ENCODE assay signal across 1 cellular context in the genomic region with DNA sequence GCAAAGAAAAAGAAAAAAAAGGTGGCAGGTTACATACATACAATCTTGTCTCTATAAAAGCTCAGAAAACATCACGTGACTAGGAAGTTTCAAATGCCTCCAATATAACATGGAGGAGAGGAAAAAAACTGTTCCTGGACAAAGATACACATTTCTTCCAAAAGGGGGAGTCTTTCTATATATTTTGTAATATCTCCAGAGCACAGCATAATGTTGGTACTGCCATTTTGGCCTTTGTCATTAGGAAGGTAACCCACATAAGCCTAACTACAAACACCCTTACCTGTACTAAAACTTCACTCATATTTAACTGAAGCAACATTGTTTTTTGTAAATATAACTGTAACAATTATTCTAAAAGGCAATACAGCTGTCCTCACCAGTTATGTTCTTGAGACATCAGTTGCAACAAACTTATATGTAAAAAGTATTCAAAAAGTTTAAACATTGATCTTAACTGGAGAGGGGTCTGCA.
TF ChIP-seq lines count a peak whose summit lies in the region.

No MANE protein-coding gene starts in this region.

TF ChIP-seq in HEK293, 187 proteins besides CTCF, POLR2A, EP300 and RAD21 (continued from another document):
- TF ChIP-seq ZNF138 (tag by site-specific recombination; IDR thresholded peaks at IDR 0.05; ENCODE audit: borderline replicate concordance) (no peak), MZF1 (tag by site-specific recombination; IDR thresholded peaks at IDR 0.05; ENCODE audit: borderline replicate concordance) (peak; percentile 25; the same call in 1 of the 2 replicates), ZNF10 (tag by site-specific recombination; IDR thresholded peaks at IDR 0.05) (no peak), YY1 (tag by site-specific recombination; IDR thresholded peaks at IDR 0.05) (peak; percentile 49; the same call in 1 of the 2 replicates), ZNF302 (tag by site-specific recombination; IDR thresholded peaks at IDR 0.05; ENCODE audit: low read depth) (no peak), ZNF335 (tag by site-specific recombination; conservative IDR thresholded peaks at IDR 0.05) (0 out of 2 replicates have a peak, but pooled peaks have one; percentile 12), ZBTB20 (tag by site-specific recombination; IDR thresholded peaks at IDR 0.05) (peak; percentile 23; the same call in 1 of the 2 replicates), ZNF654 (tag by site-specific recombination; IDR thresholded peaks at IDR 0.05; ENCODE audit: low read depth) (0 out of 2 replicates have a peak, but pooled peaks have one; percentile 21), ZSCAN30 (tag by site-specific recombination; IDR thresholded peaks at IDR 0.05) (peak; percentile 74), ZNF530 (tag by site-specific recombination; IDR thresholded peaks at IDR 0.05; ENCODE audit: low read depth) (no peak), ZNF76 (tag by site-specific recombination; IDR thresholded peaks at IDR 0.05; ENCODE audit: borderline replicate concordance, low read depth) (0 out of 2 replicates have a peak, but pooled peaks have one; percentile 11), SP3 (tag by site-specific recombination; IDR thresholded peaks at IDR 0.05) (peak; percentile 13; the same call in 1 of the 2 replicates), GLI2 (tag by site-specific recombination; IDR thresholded peaks at IDR 0.05; ENCODE audit: borderline replicate concordance, low read depth) (no peak), ZNF169 (tag by site-specific recombination; IDR thresholded peaks at IDR 0.05) (no peak), ZXDB (tag by site-specific recombination; IDR thresholded peaks at IDR 0.05) (0 out of 2 replicates have a peak, but pooled peaks have one; percentile 31), ZEB2 (tag by site-specific recombination; IDR thresholded peaks at IDR 0.05) (peak; percentile 76), ZNF366 (tag by site-specific recombination; conservative IDR thresholded peaks at IDR 0.05) (peak; percentile 78)
- TF ChIP-seq, protein P1, sequence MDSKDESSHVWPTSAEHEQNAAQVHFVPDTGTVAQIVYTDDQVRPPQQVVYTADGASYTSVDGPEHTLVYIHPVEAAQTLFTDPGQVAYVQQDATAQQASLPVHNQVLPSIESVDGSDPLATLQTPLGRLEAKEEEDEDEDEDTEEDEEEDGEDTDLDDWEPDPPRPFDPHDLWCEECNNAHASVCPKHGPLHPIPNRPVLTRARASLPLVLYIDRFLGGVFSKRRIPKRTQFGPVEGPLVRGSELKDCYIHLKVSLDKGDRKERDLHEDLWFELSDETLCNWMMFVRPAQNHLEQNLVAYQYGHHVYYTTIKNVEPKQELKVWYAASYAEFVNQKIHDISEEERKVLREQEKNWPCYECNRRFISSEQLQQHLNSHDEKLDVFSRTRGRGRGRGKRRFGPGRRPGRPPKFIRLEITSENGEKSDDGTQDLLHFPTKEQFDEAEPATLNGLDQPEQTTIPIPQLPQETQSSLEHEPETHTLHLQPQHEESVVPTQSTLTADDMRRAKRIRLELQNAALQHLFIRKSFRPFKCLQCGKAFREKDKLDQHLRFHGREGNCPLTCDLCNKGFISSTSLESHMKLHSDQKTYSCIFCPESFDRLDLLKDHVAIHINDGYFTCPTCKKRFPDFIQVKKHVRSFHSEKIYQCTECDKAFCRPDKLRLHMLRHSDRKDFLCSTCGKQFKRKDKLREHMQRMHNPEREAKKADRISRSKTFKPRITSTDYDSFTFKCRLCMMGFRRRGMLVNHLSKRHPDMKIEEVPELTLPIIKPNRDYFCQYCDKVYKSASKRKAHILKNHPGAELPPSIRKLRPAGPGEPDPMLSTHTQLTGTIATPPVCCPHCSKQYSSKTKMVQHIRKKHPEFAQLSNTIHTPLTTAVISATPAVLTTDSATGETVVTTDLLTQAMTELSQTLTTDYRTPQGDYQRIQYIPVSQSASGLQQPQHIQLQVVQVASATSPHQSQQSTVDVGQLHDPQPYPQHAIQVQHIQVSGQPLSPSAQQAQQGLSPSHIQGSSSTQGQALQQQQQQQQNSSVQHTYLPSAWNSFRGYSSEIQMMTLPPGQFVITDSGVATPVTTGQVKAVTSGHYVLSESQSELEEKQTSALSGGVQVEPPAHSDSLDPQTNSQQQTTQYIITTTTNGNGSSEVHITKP (tag by site-specific recombination; IDR thresholded peaks at IDR 0.05), result peak; percentile 69
- TF ChIP-seq, protein P2, sequence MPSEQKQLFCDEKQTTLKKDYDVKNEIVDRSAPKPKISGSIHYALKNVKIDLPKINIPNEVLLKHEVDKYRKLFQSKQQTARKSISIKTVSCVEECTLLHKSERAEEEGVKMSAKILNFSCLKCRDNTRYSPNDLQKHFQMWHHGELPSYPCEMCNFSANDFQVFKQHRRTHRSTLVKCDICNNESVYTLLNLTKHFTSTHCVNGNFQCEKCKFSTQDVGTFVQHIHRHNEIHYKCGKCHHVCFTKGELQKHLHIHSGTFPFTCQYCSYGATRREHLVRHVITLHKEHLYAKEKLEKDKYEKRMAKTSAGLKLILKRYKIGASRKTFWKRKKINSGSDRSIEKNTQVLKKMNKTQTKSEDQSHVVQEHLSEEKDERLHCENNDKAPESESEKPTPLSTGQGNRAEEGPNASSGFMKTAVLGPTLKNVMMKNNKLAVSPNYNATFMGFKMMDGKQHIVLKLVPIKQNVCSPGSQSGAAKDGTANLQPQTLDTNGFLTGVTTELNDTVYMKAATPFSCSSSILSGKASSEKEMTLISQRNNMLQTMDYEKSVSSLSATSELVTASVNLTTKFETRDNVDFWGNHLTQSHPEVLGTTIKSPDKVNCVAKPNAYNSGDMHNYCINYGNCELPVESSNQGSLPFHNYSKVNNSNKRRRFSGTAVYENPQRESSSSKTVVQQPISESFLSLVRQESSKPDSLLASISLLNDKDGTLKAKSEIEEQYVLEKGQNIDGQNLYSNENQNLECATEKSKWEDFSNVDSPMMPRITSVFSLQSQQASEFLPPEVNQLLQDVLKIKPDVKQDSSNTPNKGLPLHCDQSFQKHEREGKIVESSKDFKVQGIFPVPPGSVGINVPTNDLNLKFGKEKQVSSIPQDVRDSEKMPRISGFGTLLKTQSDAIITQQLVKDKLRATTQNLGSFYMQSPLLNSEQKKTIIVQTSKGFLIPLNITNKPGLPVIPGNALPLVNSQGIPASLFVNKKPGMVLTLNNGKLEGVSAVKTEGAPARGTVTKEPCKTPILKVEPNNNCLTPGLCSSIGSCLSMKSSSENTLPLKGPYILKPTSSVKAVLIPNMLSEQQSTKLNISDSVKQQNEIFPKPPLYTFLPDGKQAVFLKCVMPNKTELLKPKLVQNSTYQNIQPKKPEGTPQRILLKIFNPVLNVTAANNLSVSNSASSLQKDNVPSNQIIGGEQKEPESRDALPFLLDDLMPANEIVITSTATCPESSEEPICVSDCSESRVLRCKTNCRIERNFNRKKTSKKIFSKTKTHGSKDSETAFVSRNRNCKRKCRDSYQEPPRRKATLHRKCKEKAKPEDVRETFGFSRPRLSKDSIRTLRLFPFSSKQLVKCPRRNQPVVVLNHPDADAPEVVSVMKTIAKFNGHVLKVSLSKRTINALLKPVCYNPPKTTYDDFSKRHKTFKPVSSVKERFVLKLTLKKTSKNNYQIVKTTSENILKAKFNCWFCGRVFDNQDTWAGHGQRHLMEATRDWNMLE (tag by site-specific recombination; conservative IDR thresholded peaks at IDR 0.05; ENCODE audit: low read depth), result peak; percentile 56; the same call in 1 of the 2 replicates
- TF ChIP-seq, protein P3, sequence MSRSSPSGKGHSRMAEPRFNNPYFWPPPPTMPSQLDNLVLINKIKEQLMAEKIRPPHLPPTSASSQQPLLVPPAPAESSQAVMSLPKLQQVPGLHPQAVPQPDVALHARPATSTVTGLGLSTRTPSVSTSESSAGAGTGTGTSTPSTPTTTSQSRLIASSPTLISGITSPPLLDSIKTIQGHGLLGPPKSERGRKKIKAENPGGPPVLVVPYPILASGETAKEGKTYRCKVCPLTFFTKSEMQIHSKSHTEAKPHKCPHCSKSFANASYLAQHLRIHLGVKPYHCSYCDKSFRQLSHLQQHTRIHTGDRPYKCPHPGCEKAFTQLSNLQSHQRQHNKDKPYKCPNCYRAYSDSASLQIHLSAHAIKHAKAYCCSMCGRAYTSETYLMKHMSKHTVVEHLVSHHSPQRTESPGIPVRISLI (tag by site-specific recombination; IDR thresholded peaks at IDR 0.05), result peak; percentile 95
- TF ChIP-seq, protein P4, sequence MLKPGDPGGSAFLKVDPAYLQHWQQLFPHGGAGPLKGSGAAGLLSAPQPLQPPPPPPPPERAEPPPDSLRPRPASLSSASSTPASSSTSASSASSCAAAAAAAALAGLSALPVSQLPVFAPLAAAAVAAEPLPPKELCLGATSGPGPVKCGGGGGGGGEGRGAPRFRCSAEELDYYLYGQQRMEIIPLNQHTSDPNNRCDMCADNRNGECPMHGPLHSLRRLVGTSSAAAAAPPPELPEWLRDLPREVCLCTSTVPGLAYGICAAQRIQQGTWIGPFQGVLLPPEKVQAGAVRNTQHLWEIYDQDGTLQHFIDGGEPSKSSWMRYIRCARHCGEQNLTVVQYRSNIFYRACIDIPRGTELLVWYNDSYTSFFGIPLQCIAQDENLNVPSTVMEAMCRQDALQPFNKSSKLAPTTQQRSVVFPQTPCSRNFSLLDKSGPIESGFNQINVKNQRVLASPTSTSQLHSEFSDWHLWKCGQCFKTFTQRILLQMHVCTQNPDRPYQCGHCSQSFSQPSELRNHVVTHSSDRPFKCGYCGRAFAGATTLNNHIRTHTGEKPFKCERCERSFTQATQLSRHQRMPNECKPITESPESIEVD (tag by site-specific recombination; IDR thresholded peaks at IDR 0.05), result peak; percentile 50
